ENCODE assay signal across 9 cellular contexts in the genomic region with DNA sequence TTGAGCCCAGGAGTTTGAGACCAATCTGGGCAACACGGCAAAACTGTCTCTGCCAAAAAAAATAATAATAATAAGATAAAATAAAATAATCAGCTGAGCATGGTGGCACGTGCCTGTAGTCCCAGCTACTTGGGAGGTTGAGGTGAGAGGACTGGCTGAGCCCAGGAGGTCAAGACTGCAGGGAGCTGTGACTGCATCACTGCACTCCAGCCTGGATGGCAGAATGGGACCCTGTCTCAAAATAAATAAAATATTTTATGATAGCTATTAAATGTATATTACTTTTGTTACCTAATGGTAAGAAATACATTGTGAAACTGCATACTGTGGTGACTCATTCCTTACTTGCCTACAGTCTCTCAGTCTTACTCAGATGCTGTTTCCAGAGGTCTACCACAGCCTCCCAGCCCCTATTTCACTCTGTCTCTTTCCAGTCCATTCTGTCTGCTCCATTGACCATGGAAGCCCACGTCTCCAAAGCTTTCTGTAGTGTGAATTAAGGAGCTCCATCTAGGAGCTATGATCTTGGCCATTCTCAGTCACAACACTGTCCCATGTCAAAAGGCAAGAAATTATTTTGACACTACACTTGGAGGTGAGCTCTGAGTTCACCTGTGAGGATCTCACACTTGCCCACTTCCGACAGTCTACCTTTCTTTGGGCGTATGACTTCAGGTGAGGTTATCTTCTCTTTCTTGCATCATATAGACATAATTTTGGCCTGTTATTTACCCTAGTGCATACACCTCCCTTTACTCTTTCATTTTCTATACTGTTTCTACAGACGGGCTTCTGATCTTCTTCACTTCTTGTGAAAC. TPM values are rescaled to one million over a fixed set of nuclear protein-coding genes. Genes with fewer than 3 reads are reported as not detected.
A peak's percentile ranks its signal among the peaks of the same experiment; 100 is the strongest.
DNase-seq lines count a peak whose midpoint lies in the region; ATAC-seq and TF ChIP-seq lines count a peak whose summit lies in the region.
"Had no signal": no experiment of that assay in that cellular context is flagged by ENCODE, and none has a peak within 500 bp of the region (broad histone marks: within the 10 kb centered on the region; RNA-seq: fewer than 3 reads in every experiment).

No MANE protein-coding gene starts in this region.

- peaks cover 23% of the 10 kb centered on the region for H3K4me1 Mint-ChIP-seq in activated CD8-positive, alpha-beta memory T cell treated with anti-CD3 and anti-CD28 coated beads, Interleukin-2, amount 10 ng/mL, durations not matched to agents 7 days and 5 days
- H3K4me1 Mint-ChIP-seq in activated CD4-positive, alpha-beta memory T cell treated with anti-CD3 and anti-CD28 coated beads, Interleukin-2, amount 10 ng/mL, durations not matched to agents 7 days and 5 days: peaks cover 27% of the 10 kb centered on the region
- no peaks in the 10 kb centered on the region for H3K4me1 Mint-ChIP-seq in Calu3 (ENCODE audit: low read depth, unreplicated experiment)

- intact Hi-C loops in Calu3 (cut with micrococcal nuclease; ENCODE audit: unreplicated experiment): no loop called here

- peak; percentile 78 for DNase-seq in activated CD8-positive, alpha-beta memory T cell treated with anti-CD3 and anti-CD28 coated beads, Interleukin-2, amount 10 ng/mL, durations not matched to agents 7 days and 5 days
- DNase-seq in activated CD8-positive, alpha-beta memory T cell treated with anti-CD3 and anti-CD28 coated beads, Interleukin-2, amount 50 U/mL, for 4 hours: no peak
- DNase-seq in activated CD4-positive, alpha-beta memory T cell treated with anti-CD3 and anti-CD28 coated beads, Interleukin-2, amount 10 ng/mL, durations not matched to agents 7 days and 5 days: peak; percentile 56
- DNase-seq in stimulated activated CD4-positive, alpha-beta T cell treated with anti-CD3 and anti-CD28 coated beads, TNF-alpha, amount 100 ng/mL, for 24 hours (ENCODE audit: low read depth in 3 of 3): peak in 2 of 3 experiments; percentile 26 to 33
- no peak for DNase-seq in NCI-H69 (lab: John Stamatoyannopoulos, UW)
- no peak for DNase-seq in NAMALWA (ENCODE audit: low spot score)
- DNase-seq in Calu3: no peak
- DNase-seq: naive B cell had no signal

- ATAC-seq in activated CD8-positive, alpha-beta memory T cell treated with anti-CD3 and anti-CD28 coated beads, Interleukin-2, amount 10 ng/mL, durations not matched to agents 7 days and 5 days: peak; percentile 97
- peak; percentile 94 for ATAC-seq in HG03060 (IDR thresholded peaks at IDR 0.05; ENCODE audit: low read depth, unreplicated experiment)

- TF ChIP-seq CTCF in Calu3 (IDR thresholded peaks at IDR 0.05; ENCODE audit: unreplicated experiment): no peak

- POLR2A ChIA-PET in activated CD4-positive, alpha-beta memory T cell treated with anti-CD3 and anti-CD28 coated beads, Interleukin-2, amount 10 ng/mL, durations not matched to agents 7 days and 5 days (lab: Charles Lee): interaction anchor here (0.6 to 2.2 kb wide), 10 partner anchors 9 to 84 kb away, joined by 3 to 16 read pairs (median 3); no protein-coding TSS in a partner anchor

- H3K36me3 Mint-ChIP-seq in activated CD8-positive, alpha-beta memory T cell treated with anti-CD3 and anti-CD28 coated beads, Interleukin-2, amount 10 ng/mL, durations not matched to agents 7 days and 5 days: peaks cover 7% of the 10 kb centered on the region
- peaks cover 2% of the 10 kb centered on the region for H3K36me3 Mint-ChIP-seq in activated CD4-positive, alpha-beta memory T cell treated with anti-CD3 and anti-CD28 coated beads, Interleukin-2, amount 10 ng/mL, durations not matched to agents 7 days and 5 days (ENCODE audit: low read depth)
- no peaks in the 10 kb centered on the region for H3K36me3 Mint-ChIP-seq in Calu3 (ENCODE audit: insufficient read depth, unreplicated experiment)
- H3K36me3 Mint-ChIP-seq: naive B cell had no signal

- H3K27ac Mint-ChIP-seq in activated CD8-positive, alpha-beta memory T cell treated with anti-CD3 and anti-CD28 coated beads, Interleukin-2, amount 10 ng/mL, durations not matched to agents 7 days and 5 days: peak overlapping the region; percentile 52
- H3K27ac Mint-ChIP-seq in activated CD4-positive, alpha-beta memory T cell treated with anti-CD3 and anti-CD28 coated beads, Interleukin-2, amount 10 ng/mL, durations not matched to agents 7 days and 5 days: peak overlapping the region; percentile 27
- no peak overlapping the region for H3K27ac Mint-ChIP-seq in Calu3 (ENCODE audit: unreplicated experiment)

- H3K27me3 Mint-ChIP-seq in activated CD8-positive, alpha-beta memory T cell treated with anti-CD3 and anti-CD28 coated beads, Interleukin-2, amount 10 ng/mL, durations not matched to agents 7 days and 5 days: peaks cover 57% of the 10 kb centered on the region
- H3K27me3 Mint-ChIP-seq in activated CD4-positive, alpha-beta memory T cell treated with anti-CD3 and anti-CD28 coated beads, Interleukin-2, amount 10 ng/mL, durations not matched to agents 7 days and 5 days: peaks cover 36% of the 10 kb centered on the region
- no peaks in the 10 kb centered on the region for H3K27me3 Mint-ChIP-seq in Calu3 (ENCODE audit: unreplicated experiment)
- H3K27me3 Mint-ChIP-seq: naive B cell had no signal

- CTCF ChIA-PET in activated CD8-positive, alpha-beta memory T cell treated with anti-CD3 and anti-CD28 coated beads, Interleukin-2, amount 10 ng/mL, durations not matched to agents 7 days and 5 days (lab: Charles Lee): interaction anchor here (1.2 to 2.2 kb wide), 7 partner anchors 8 to 272 kb away, joined by 3 to 11 read pairs (median 3); no protein-coding TSS in a partner anchor
- CTCF ChIA-PET in activated CD4-positive, alpha-beta memory T cell treated with anti-CD3 and anti-CD28 coated beads, Interleukin-2, amount 10 ng/mL, durations not matched to agents 7 days and 5 days (lab: Charles Lee): interaction anchor here (0.6 to 1.5 kb wide), 5 partner anchors 29 to 73 kb away, joined by 3 to 5 read pairs (median 3); no protein-coding TSS in a partner anchor
- CTCF ChIA-PET in Calu3 (lab: Charles Lee): no interaction called here

- peak overlapping the region; percentile 0 for H3K4me3 Mint-ChIP-seq in activated CD8-positive, alpha-beta memory T cell treated with anti-CD3 and anti-CD28 coated beads, Interleukin-2, amount 10 ng/mL, durations not matched to agents 7 days and 5 days
- peak overlapping the region; percentile 7 for H3K4me3 Mint-ChIP-seq in activated CD4-positive, alpha-beta memory T cell treated with anti-CD3 and anti-CD28 coated beads, Interleukin-2, amount 10 ng/mL, durations not matched to agents 7 days and 5 days
- H3K4me3 Mint-ChIP-seq in Calu3 (ENCODE audit: low read depth, unreplicated experiment): no peak overlapping the region
- H3K4me3 Mint-ChIP-seq: naive B cell had no signal

- H3K9me3 Mint-ChIP-seq in activated CD8-positive, alpha-beta memory T cell treated with anti-CD3 and anti-CD28 coated beads, Interleukin-2, amount 10 ng/mL, durations not matched to agents 7 days and 5 days (ENCODE audit: low read depth): no peaks in the 10 kb centered on the region
- H3K9me3 Mint-ChIP-seq in activated CD4-positive, alpha-beta memory T cell treated with anti-CD3 and anti-CD28 coated beads, Interleukin-2, amount 10 ng/mL, durations not matched to agents 7 days and 5 days: no peaks in the 10 kb centered on the region
- no peaks in the 10 kb centered on the region for H3K9me3 Mint-ChIP-seq in Calu3 (ENCODE audit: low read depth, unreplicated experiment)

- BruUV-seq in Calu3 (replicated peaks; lab: Mats Ljungman, UMichigan): no TSS peak

RNA-seq across cellular contexts. Expression of gene SNX9, which starts 22.4 kb away (rescaled TPM):
- 10 to 100 TPM; 14.9 to 39.4 TPM for total RNA-seq in activated CD8-positive, alpha-beta memory T cell treated with anti-CD3 and anti-CD28 coated beads, Interleukin-2, amount 10 ng/mL, durations not matched to agents 7 days and 5 days
- total RNA-seq in activated CD4-positive, alpha-beta memory T cell treated with anti-CD3 and anti-CD28 coated beads, Interleukin-2, amount 10 ng/mL, durations not matched to agents 7 days and 5 days: 10 to 100 TPM; 39.8 to 40.1 TPM
- total RNA-seq in Calu3 (2022): 16.6 and 17.7 TPM in 2 replicates

Comparison
In these comparisons a context has a peak if more than half of its experiments do, and no peak if none do; other contexts are left out.
1. DNase-seq: peak in activated CD8-positive, alpha-beta memory T cell treated with anti-CD3 and anti-CD28 coated beads, Interleukin-2, amount 10 ng/mL, durations not matched to agents 7 days and 5 days (single experiment), activated CD4-positive, alpha-beta memory T cell treated with anti-CD3 and anti-CD28 coated beads, Interleukin-2, amount 10 ng/mL, durations not matched to agents 7 days and 5 days (single experiment) and stimulated activated CD4-positive, alpha-beta T cell treated with anti-CD3 and anti-CD28 coated beads, TNF-alpha, amount 100 ng/mL, for 24 hours (2 of 3); none in activated CD8-positive, alpha-beta memory T cell treated with anti-CD3 and anti-CD28 coated beads, Interleukin-2, amount 50 U/mL, for 4 hours (single experiment), NCI-H69 (single experiment), NAMALWA (single experiment) and Calu3 (single experiment).